Comparison of ENCODE assay signal across 24 cellular contexts in genomic region chr4:3031357-3032064, GRCh38. TPM values are rescaled to one million over a fixed set of nuclear protein-coding genes. Genes with fewer than 3 reads are reported as not detected.
DNase-seq lines count a peak whose midpoint lies in the region; ATAC-seq and TF ChIP-seq lines count a peak whose summit lies in the region.
"Had no signal": no experiment of that assay in that cellular context is flagged by ENCODE, and none has a peak within 500 bp of the region (broad histone marks: within the 10 kb centered on the region; RNA-seq: fewer than 3 reads in every experiment).

No MANE protein-coding gene starts in this region.

- intact Hi-C loops in natural killer cell (cut with micrococcal nuclease) (no loop called here), lower lobe of right lung (cut with DNase I) (no loop called here)

- no peak for TF ChIP-seq CTCF in natural killer cell (IDR thresholded peaks at IDR 0.05)
- no peak for TF ChIP-seq CTCF in lower lobe of right lung (IDR thresholded peaks at IDR 0.05)

- no peak overlapping the region for H3K4me3 ChIP-seq in lower lobe of right lung
- H3K4me3 ChIP-seq: A549, SK-N-MC, vagina had no signal

- peak in 1 of 2 donors; percentile 36 for ATAC-seq in natural killer cell treated with Interleukin-12 subunit alpha and Interleukin-12 subunit beta and Interleukin-15 and Interleukin-18, amount 100 ng/mL, for 72 hours
- no peak for ATAC-seq in natural killer cell
- ATAC-seq in lower lobe of right lung: peak; percentile 73 to 75
- ATAC-seq in HG03045 (IDR thresholded peaks at IDR 0.05; ENCODE audit: unreplicated experiment): no peak
- ATAC-seq in GM18517 (IDR thresholded peaks at IDR 0.05; ENCODE audit: unreplicated experiment): no peak
- ATAC-seq: A549, foreskin keratinocyte had no signal

- H3K27ac Mint-ChIP-seq in natural killer cell treated with Interleukin-12 subunit alpha and Interleukin-12 subunit beta and Interleukin-15 and Interleukin-18, amount 100 ng/mL, for 72 hours: no peak overlapping the region
- no peak overlapping the region for H3K27ac Mint-ChIP-seq in natural killer cell
- H3K27ac Mint-ChIP-seq: stimulated activated naive CD8-positive, alpha-beta T cell treated with anti-CD3 and anti-CD28 coated beads, Interleukin-15, Interleukin-2, amounts not matched to agents 100 ng/mL and 50 ng/mL, for 24 hours had no signal

- no peaks in the 10 kb centered on the region for H3K9me3 ChIP-seq in lower lobe of right lung
- H3K9me3 ChIP-seq: A549, vagina had no signal

- H3K27me3 ChIP-seq in lower lobe of right lung (ENCODE audit: low read depth): no peaks in the 10 kb centered on the region
- H3K27me3 ChIP-seq: vagina had no signal

- H3K4me1 ChIP-seq in lower lobe of right lung: no peaks in the 10 kb centered on the region
- H3K4me1 ChIP-seq: A549, foreskin keratinocyte, vagina had no signal

- H3K36me3 Mint-ChIP-seq in natural killer cell treated with Interleukin-12 subunit alpha and Interleukin-12 subunit beta and Interleukin-15 and Interleukin-18, amount 100 ng/mL, for 72 hours: no peaks in the 10 kb centered on the region
- H3K36me3 Mint-ChIP-seq in natural killer cell: no peaks in the 10 kb centered on the region

- DNase-seq in natural killer cell treated with Interleukin-12 subunit alpha and Interleukin-12 subunit beta and Interleukin-15 and Interleukin-18, amount 100 ng/mL, for 72 hours (ENCODE audit: low spot score): peak; percentile 39
- DNase-seq in natural killer cell (no peak), dermis blood vessel endothelial cell (peak; percentile 10), lower lobe of right lung (peak; percentile 82), ureter (ENCODE audit: low spot score) (peak; percentile 65), OCI-M1 (lab: John Stamatoyannopoulos, UW) (no peak)
- DNase-seq: activated CD4-positive, alpha-beta T cell treated with anti-CD3 and anti-CD28 coated beads for 4 hours; activated CD8-positive, alpha-beta memory T cell treated with anti-CD3 and anti-CD28 coated beads, Interleukin-2, amount 50 U/mL, for 4 hours; activated naive CD4-positive, alpha-beta T cell; C1 segment of cervical spinal cord; DMS79 treated with DMSO at 0.1 percent for 48 hours; foreskin keratinocyte; GOT3; mammary epithelial cell; NCI-H1105 treated with DMSO at 0.1 percent for 48 hours; NCI-H446 treated with DMSO at 0.1 percent for 48 hours had no signal

- H3K9me3 Mint-ChIP-seq in natural killer cell treated with Interleukin-12 subunit alpha and Interleukin-12 subunit beta and Interleukin-15 and Interleukin-18, amount 100 ng/mL, for 72 hours: no peaks in the 10 kb centered on the region
- no peaks in the 10 kb centered on the region for H3K9me3 Mint-ChIP-seq in natural killer cell
- H3K9me3 Mint-ChIP-seq: stimulated activated naive CD8-positive, alpha-beta T cell treated with anti-CD3 and anti-CD28 coated beads, Interleukin-15, Interleukin-2, amounts not matched to agents 100 ng/mL and 50 ng/mL, for 24 hours had no signal

- H3K36me3 ChIP-seq in lower lobe of right lung: no peaks in the 10 kb centered on the region
- H3K36me3 ChIP-seq: vagina had no signal

- H3K27me3 Mint-ChIP-seq in natural killer cell treated with Interleukin-12 subunit alpha and Interleukin-12 subunit beta and Interleukin-15 and Interleukin-18, amount 100 ng/mL, for 72 hours: no peaks in the 10 kb centered on the region
- no peaks in the 10 kb centered on the region for H3K27me3 Mint-ChIP-seq in natural killer cell (ENCODE audit: low read depth in 2 of 2)
- H3K27me3 Mint-ChIP-seq: stimulated activated naive CD8-positive, alpha-beta T cell treated with anti-CD3 and anti-CD28 coated beads, Interleukin-15, Interleukin-2, amounts not matched to agents 100 ng/mL and 50 ng/mL, for 24 hours had no signal

- H3K27ac ChIP-seq in lower lobe of right lung: no peak overlapping the region
- H3K27ac ChIP-seq: A549, foreskin keratinocyte, SK-N-MC, vagina had no signal

- H3K4me3 Mint-ChIP-seq in natural killer cell treated with Interleukin-12 subunit alpha and Interleukin-12 subunit beta and Interleukin-15 and Interleukin-18, amount 100 ng/mL, for 72 hours: no peak overlapping the region
- no peak overlapping the region for H3K4me3 Mint-ChIP-seq in natural killer cell
- H3K4me3 Mint-ChIP-seq: stimulated activated naive CD8-positive, alpha-beta T cell treated with anti-CD3 and anti-CD28 coated beads, Interleukin-15, Interleukin-2, amounts not matched to agents 100 ng/mL and 50 ng/mL, for 24 hours had no signal

- no peaks in the 10 kb centered on the region for H3K4me1 Mint-ChIP-seq in natural killer cell treated with Interleukin-12 subunit alpha and Interleukin-12 subunit beta and Interleukin-15 and Interleukin-18, amount 100 ng/mL, for 72 hours (ENCODE audit: low read depth in 2 of 2)
- H3K4me1 Mint-ChIP-seq in natural killer cell: peaks cover 0 to 8% of the 10 kb centered on the region in 2 donors

RNA-seq across cellular contexts. Expression of gene HTT-AS, which starts 42.8 kb away (rescaled TPM):
- total RNA-seq in natural killer cell treated with Interleukin-12 subunit alpha and Interleukin-12 subunit beta and Interleukin-15 and Interleukin-18, amount 100 ng/mL, for 72 hours: not detected
- total RNA-seq in natural killer cell: not detected
- total RNA-seq in dermis blood vessel endothelial cell: not detected in 2 replicates
- not detected for total RNA-seq in lower lobe of right lung
- not detected for total RNA-seq in ureter
- total RNA-seq: foreskin keratinocyte, mammary epithelial cell, OCI-LY7, renal cortical epithelial cell, vagina had no signal

RNA-seq across cellular contexts. Expression of gene HTT, which starts 43.0 kb away (rescaled TPM):
- total RNA-seq in natural killer cell treated with Interleukin-12 subunit alpha and Interleukin-12 subunit beta and Interleukin-15 and Interleukin-18, amount 100 ng/mL, for 72 hours: 100 to 1,000 TPM in 1 of 2 donors, 10 to 100 TPM in 1; 62.4 to 116 TPM
- total RNA-seq in natural killer cell: 100 to 1,000 TPM; 132 to 175 (median 165) TPM
- total RNA-seq in dermis blood vessel endothelial cell: 43.9 and 73.8 TPM in 2 replicates
- 73.1 TPM for total RNA-seq in lower lobe of right lung
- 109 TPM for total RNA-seq in ureter

Comparison
In these comparisons a context has a peak if more than half of its experiments do, and no peak if none do; other contexts are left out.
1. DNase-seq: peak in natural killer cell treated with Interleukin-12 subunit alpha and Interleukin-12 subunit beta and Interleukin-15 and Interleukin-18, amount 100 ng/mL, for 72 hours (single experiment), dermis blood vessel endothelial cell (single experiment), lower lobe of right lung (single experiment) and ureter (single experiment); none in natural killer cell (single experiment) and OCI-M1 (single experiment).
2. ATAC-seq: peak in lower lobe of right lung (2 of 2); none in natural killer cell (0 of 3), HG03045 (single experiment) and GM18517 (single experiment).